ENCODE assay signal across 11 cellular contexts in the genomic region with DNA sequence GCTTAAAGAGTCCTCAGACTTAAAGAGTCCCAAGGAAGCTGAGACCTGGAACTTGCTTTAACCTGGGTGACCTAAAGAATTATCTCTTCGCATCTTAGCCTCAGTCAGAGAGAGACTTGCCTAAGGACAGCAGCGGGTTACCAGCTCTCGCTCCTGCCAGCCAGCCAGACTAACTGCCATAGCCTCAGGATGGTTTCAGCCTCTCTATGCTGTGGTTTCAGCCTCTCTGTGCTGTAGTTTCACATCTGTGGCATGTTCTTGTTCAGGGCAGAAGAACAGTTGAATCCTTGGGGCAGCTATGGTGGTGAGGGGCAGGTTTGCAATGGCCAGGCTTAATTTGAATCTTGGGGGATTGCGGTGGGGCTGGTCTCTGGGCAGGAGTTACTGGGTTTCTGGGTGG. TPM values are rescaled to one million over a fixed set of nuclear protein-coding genes. Genes with fewer than 3 reads are reported as not detected.
A peak's percentile ranks its signal among the peaks of the same experiment; 100 is the strongest.
DNase-seq lines count a peak whose midpoint lies in the region; TF ChIP-seq lines count a peak whose summit lies in the region.
"Had no signal": no experiment of that assay in that cellular context is flagged by ENCODE, and none has a peak within 500 bp of the region (broad histone marks: within the 10 kb centered on the region; RNA-seq: fewer than 3 reads in every experiment).

No MANE protein-coding gene starts in this region.

- H3K27me3 Mint-ChIP-seq in endothelial cell (ENCODE audit: unreplicated experiment) (peaks cover 12% of the 10 kb centered on the region), H9 (ENCODE audit: low read depth) (peaks cover 3% of the 10 kb centered on the region; the same call in 1 of the 2 replicates)

- H3K9ac ChIP-seq in rectal smooth muscle tissue (ENCODE audit: low read length) (no peak overlapping the region), H9 (ENCODE audit: extremely low read depth, insufficient read length, low read length) (no peak overlapping the region)

- no peaks in the 10 kb centered on the region for H3K27me3 ChIP-seq in GM06990 (replicated peaks; ENCODE audit: control insufficient read depth, insufficient read depth, low read length)
- no peaks in the 10 kb centered on the region for H3K27me3 ChIP-seq in rectal smooth muscle tissue (ENCODE audit: control insufficient read depth, insufficient read depth, low read length)
- H3K27me3 ChIP-seq in H9 (ENCODE audit: insufficient read depth, low read length), result no peaks in the 10 kb centered on the region
- H3K27me3 ChIP-seq: right atrium auricular region, SJSA1 had no signal

- H3K4me1 ChIP-seq in rectal smooth muscle tissue (ENCODE audit: control insufficient read depth, insufficient read depth, low read length) (peaks cover 7% of the 10 kb centered on the region), H9 (ENCODE audit: insufficient read depth, low read length) (no peaks in the 10 kb centered on the region; the same call in 1 of the 2 replicates)

- H3K4me2 ChIP-seq in H9 (ENCODE audit: insufficient read depth, insufficient read length, low read length), result no peak overlapping the region

- H4K5ac ChIP-seq in H9 (ENCODE audit: insufficient read length, low read depth, low read length), result no peak overlapping the region

- H3K4me3 ChIP-seq in GM06990 (replicated peaks; ENCODE audit: low read depth, low read length), result peak overlapping the region; percentile 5
- H3K4me3 ChIP-seq in rectal smooth muscle tissue (ENCODE audit: low read length), result peak overlapping the region; percentile 5
- H3K4me3 ChIP-seq: right atrium auricular region, SJSA1 had no signal

- no peak overlapping the region for H3T11ph ChIP-seq in H9 (ENCODE audit: low read length)

- H3K27ac Mint-ChIP-seq in endothelial cell (ENCODE audit: unreplicated experiment) (peak overlapping the region; percentile 39), H9 (no peak overlapping the region)

- H4K8ac ChIP-seq in H9 (replicated peaks; ENCODE audit: insufficient read length, low read depth, low read length), result no peak overlapping the region

- no peaks in the 10 kb centered on the region for H3K9me3 ChIP-seq in H9 (ENCODE audit: control insufficient read depth, low read depth, low read length)
- H3K9me3 ChIP-seq: right atrium auricular region had no signal

- peaks cover 13% of the 10 kb centered on the region for H3K36me3 ChIP-seq in GM06990 (ENCODE audit: control insufficient read depth, insufficient read depth, low read length)
- peaks cover 7% of the 10 kb centered on the region for H3K36me3 ChIP-seq in rectal smooth muscle tissue (ENCODE audit: control insufficient read depth, insufficient read depth, low read length)

- H2BK12ac ChIP-seq in H9 (ENCODE audit: insufficient read length, low read depth, low read length), result no peak overlapping the region

- no peak overlapping the region for H3K4ac ChIP-seq in H9 (ENCODE audit: low read depth, low read length)

- no peak overlapping the region for H2BK5ac ChIP-seq in H9 (ENCODE audit: insufficient read length, low read length)

- H4K20me1 ChIP-seq in H9 (ENCODE audit: control insufficient read depth, insufficient read depth, insufficient read length), result peaks cover 2% of the 10 kb centered on the region

- no peak overlapping the region for H2BK120ac ChIP-seq in H9 (ENCODE audit: low read depth, low read length, poor library complexity, severe bottlenecking)

- H3K9me3 Mint-ChIP-seq in endothelial cell (ENCODE audit: unreplicated experiment), result no peaks in the 10 kb centered on the region
- no peaks in the 10 kb centered on the region for H3K9me3 Mint-ChIP-seq in H9

- no peak for DNase-seq in GM06990 (ENCODE audit: extremely low read depth, insufficient read length)
- DNase-seq in RPMI8226, result peak; percentile 69
- no peak for DNase-seq in endothelial cell (ENCODE audit: low spot score)
- DNase-seq in NCI-H2196 (lab: John Stamatoyannopoulos, UW; ENCODE audit: unreplicated experiment), result no peak
- DNase-seq in hippocampal formation (lab: John Stamatoyannopoulos, UW), result no peak
- DNase-seq in H9, result no peak
- no peak for DNase-seq in GDM1 (lab: John Stamatoyannopoulos, UW)
- DNase-seq: NCI-H1417 treated with DMSO at 0.1 percent for 48 hours had no signal

- H4K91ac ChIP-seq in H9 (ENCODE audit: insufficient read length, low read depth, low read length), result no peak overlapping the region

- no peaks in the 10 kb centered on the region for H3K79me2 ChIP-seq in H9 (ENCODE audit: insufficient read depth, low read length)

- H3K27ac ChIP-seq in rectal smooth muscle tissue (ENCODE audit: low read depth, low read length) (no peak overlapping the region), H9 (ENCODE audit: insufficient read length, low read depth, low read length) (no peak overlapping the region)
- H3K27ac ChIP-seq: SJSA1 had no signal

- H3K23ac ChIP-seq in H9 (ENCODE audit: insufficient read length, low read depth, low read length), result no peak overlapping the region

- H3K4me1 Mint-ChIP-seq in endothelial cell (ENCODE audit: unreplicated experiment), result peaks cover 49% of the 10 kb centered on the region
- H3K4me1 Mint-ChIP-seq in H9, result peaks cover 11 to 15% of the 10 kb centered on the region in 2 experiments

- no peak overlapping the region for H2AK5ac ChIP-seq in H9 (ENCODE audit: insufficient read length, low read length)

- H2AFZ ChIP-seq in H9 (ENCODE audit: low read length), result no peak overlapping the region

- no peak overlapping the region for H2BK20ac ChIP-seq in H9 (ENCODE audit: low read depth, low read length, poor library complexity, severe bottlenecking)

- H3K14ac ChIP-seq in H9 (ENCODE audit: insufficient read depth, low read length), result no peak overlapping the region

- no peak overlapping the region for H2BK15ac ChIP-seq in H9 (ENCODE audit: low read depth, low read length)

- peak overlapping the region; percentile 47 for H3K4me3 Mint-ChIP-seq in endothelial cell (ENCODE audit: unreplicated experiment)
- peak overlapping the region in 1 of 2 experiments; percentile 18; a peak in 1 of 5 replicates for H3K4me3 Mint-ChIP-seq in H9

- H3K23me2 ChIP-seq in H9 (ENCODE audit: insufficient read length, low read depth, low read length, poor library complexity, severe bottlenecking), result no peaks in the 10 kb centered on the region

- H3K36me3 Mint-ChIP-seq in endothelial cell (ENCODE audit: low read depth, unreplicated experiment) (peaks cover 6% of the 10 kb centered on the region), H9 (ENCODE audit: insufficient read depth in 1 of 3, low read depth in 3 of 3) (peaks cover 0 to 8% (median 5%) of the 10 kb centered on the region in 3 experiments; a peak in 4 of 7 replicates)

- H3K79me1 ChIP-seq in H9 (ENCODE audit: insufficient read depth, low read depth, low read length, poor library complexity, severe bottlenecking), result no peaks in the 10 kb centered on the region

- no peak overlapping the region for H3K56ac ChIP-seq in H9 (ENCODE audit: insufficient read length, low read depth, low read length)

- H3K18ac ChIP-seq in H9 (ENCODE audit: insufficient read length, low read depth, low read length), result no peak overlapping the region

- WGBS in H9 (ENCODE audit: extremely low coverage, insufficient read length, low lambda C conversion rate), result no CpG with 5 or more reads among the region's 4 CpGs

- no peak for TF ChIP-seq CTCF in GM06990 (IDR thresholded peaks at IDR 0.05; ENCODE audit: insufficient read depth, low read length, poor library complexity, severe bottlenecking)
- no peak for TF ChIP-seq CTCF in endothelial cell (IDR thresholded peaks at IDR 0.05; ENCODE audit: unreplicated experiment)
- no peak for TF ChIP-seq CTCF in H9 (conservative IDR thresholded peaks at IDR 0.05)

RNA-seq across cellular contexts. Expression of gene FRMD8, which starts 2.3 kb away (rescaled TPM):
- total RNA-seq in endothelial cell (ENCODE audit: unreplicated experiment), result 76.0 TPM
- total RNA-seq in H9 (2021), result 19.0 and 22.7 TPM in 2 replicates

RNA-seq across cellular contexts. Expression of gene SLC25A45, which starts 6.3 kb away (rescaled TPM):
- total RNA-seq in endothelial cell (ENCODE audit: unreplicated experiment) (3.3 TPM), H9 (2021) (1.1 and 1.6 TPM in 2 replicates)

RNA-seq across cellular contexts. Expression of gene NEAT1, which starts 33.9 kb away (rescaled TPM):
- total RNA-seq in endothelial cell (ENCODE audit: unreplicated experiment), result 43.4 TPM
- 11.1 and 12.7 TPM in 2 replicates for total RNA-seq in H9 (2021)

RNA-seq across cellular contexts. Expression of gene TIGD3, which starts 34.2 kb away (rescaled TPM):
- total RNA-seq in endothelial cell (ENCODE audit: unreplicated experiment) (0.44 TPM), H9 (2021) (0.66 and 1.2 TPM in 2 replicates)
- total RNA-seq: SJSA1 had no signal

RNA-seq across cellular contexts. Expression of gene DPF2, which starts 55.1 kb away (rescaled TPM):
- total RNA-seq in endothelial cell (ENCODE audit: unreplicated experiment), result 77.6 TPM
- 75.3 and 81.4 TPM in 2 replicates for total RNA-seq in H9 (2021)
